18 cellular contexts compared by ENCODE assay signal in the genomic region with DNA sequence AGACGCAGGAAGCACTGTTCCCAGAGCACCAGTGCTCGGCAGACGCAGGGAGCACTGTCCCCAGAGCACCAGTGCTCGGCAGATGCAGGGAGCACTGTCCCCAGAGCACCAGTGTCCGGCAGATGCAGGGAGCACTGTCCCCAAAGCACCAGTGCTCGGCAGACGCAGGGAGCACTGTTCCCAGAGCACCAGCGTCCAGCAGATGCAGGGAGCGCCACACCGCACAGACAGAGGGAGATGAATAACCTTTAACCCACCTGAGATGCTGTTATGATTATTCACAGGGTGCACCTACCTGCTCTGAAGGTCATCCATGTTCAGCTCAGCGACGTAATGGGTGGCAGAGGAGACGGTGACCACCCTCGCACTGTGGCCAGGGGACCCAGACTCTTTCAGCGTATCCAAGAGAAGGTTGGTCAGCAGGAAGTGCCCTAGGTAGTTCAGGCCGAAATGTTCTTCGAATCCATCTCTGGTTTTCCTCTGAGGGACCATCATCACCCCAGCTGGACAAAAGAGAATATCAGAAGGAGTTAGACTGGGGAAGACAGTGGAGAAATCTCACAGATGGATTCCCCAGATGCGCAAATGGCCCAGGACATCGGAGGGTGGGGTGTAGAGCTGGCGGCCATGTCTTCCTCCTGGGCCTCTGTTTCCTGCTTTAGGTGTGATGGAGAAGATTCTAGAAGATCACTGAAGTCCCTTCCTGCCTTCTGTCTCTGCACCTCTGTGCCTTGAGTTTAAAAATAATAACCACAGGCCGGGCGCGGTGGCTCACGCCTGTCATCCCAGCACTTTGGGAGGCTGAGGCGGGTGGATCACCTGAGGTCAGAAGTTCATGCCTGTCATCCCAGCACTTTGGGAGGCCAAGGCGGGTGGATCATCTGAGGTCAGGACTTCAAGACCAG.
DNase-seq lines count a peak whose midpoint lies in the region; ATAC-seq, FAIRE-seq and TF ChIP-seq lines count a peak whose summit lies in the region.
"Had no signal": no experiment of that assay in that cellular context is flagged by ENCODE, and none has a peak within 500 bp of the region (broad histone marks: within the 10 kb centered on the region; RNA-seq: fewer than 3 reads in every experiment).

No MANE protein-coding gene starts in this region.

- no peaks in the 10 kb centered on the region for H3K9me3 Mint-ChIP-seq in activated naive CD8-positive, alpha-beta T cell treated with anti-CD3 and anti-CD28 coated beads, Interleukin-2, amount 10 ng/mL, durations not matched to agents 7 days and 5 days
- peaks cover 7% of the 10 kb centered on the region for H3K9me3 Mint-ChIP-seq in activated naive CD8-positive, alpha-beta T cell treated with anti-CD3 and anti-CD28 coated beads, Interleukin-2, amount 50 U/mL, for 24 hours
- H3K9me3 Mint-ChIP-seq in H9 = no peaks in the 10 kb centered on the region

- H2BK15ac ChIP-seq in H9 (ENCODE audit: low read depth, low read length) (no peak overlapping the region), H1 (ENCODE audit: low read length) (no peak overlapping the region)

- H3K27ac ChIP-seq in H9 (ENCODE audit: insufficient read length, low read depth, low read length) = no peak overlapping the region
- H3K27ac ChIP-seq in H1 (ENCODE audit: low read depth, low read length) = no peak overlapping the region
- no peak overlapping the region for H3K27ac ChIP-seq in spleen

- H3K27me3 ChIP-seq in H9 (ENCODE audit: insufficient read depth, low read length) (no peaks in the 10 kb centered on the region), H1 (replicated peaks in 1 of 4; ENCODE audit: control insufficient read depth in 3 of 4, extremely low read depth in 1 of 4, insufficient read depth in 3 of 4, low read length in 3 of 4) (no peaks in the 10 kb centered on the region), spleen (replicated peaks in 1 of 7) (no peaks in the 10 kb centered on the region)

- H3K9ac ChIP-seq in H9 (ENCODE audit: extremely low read depth, insufficient read length, low read length) (no peak overlapping the region), H1 (replicated peaks in 1 of 4; ENCODE audit: extremely low read depth in 1 of 4, low read depth in 3 of 4, low read length in 3 of 4) (no peak overlapping the region)

- POLR2A ChIA-PET in activated naive CD8-positive, alpha-beta T cell treated with anti-CD3 and anti-CD28 coated beads, Interleukin-2, amount 10 ng/mL, durations not matched to agents 7 days and 5 days (lab: Charles Lee) = no interaction called here
- POLR2A ChIA-PET in H1 (lab: Charles Lee; ENCODE audit: partially characterized antibody) = no interaction called here

- H3K79me1 ChIP-seq in H9 (ENCODE audit: insufficient read depth, low read depth, low read length, poor library complexity, severe bottlenecking) (no peaks in the 10 kb centered on the region), H1 (ENCODE audit: low read depth, low read length) (0 out of 2 replicates have a peak, but pooled peaks cover 5% of the 10 kb centered on the region)

- H3K23ac ChIP-seq in H9 (ENCODE audit: insufficient read length, low read depth, low read length) (no peak overlapping the region), H1 (ENCODE audit: insufficient read length) (no peak overlapping the region)

- WGBS in H9 (ENCODE audit: extremely low coverage, insufficient read length, low lambda C conversion rate) = no CpG with 5 or more reads among the region's 26 CpGs
- 89% methylated on average over 26 of the region's 26 CpGs; no CpG with 5 or more reads in 1 of the 2 experiments for WGBS in H1 (ENCODE audit: extremely low coverage in 1 of 2, insufficient coverage in 1 of 2, insufficient read length in 1 of 2, insufficient replicate concordance in 2 of 2, low coverage in 1 of 2, low lambda C conversion rate in 2 of 2, missing lambda C conversion rate in 1 of 2), 2 experiments
- WGBS in spleen, 5 donors = 93 to 98% (median 95%) methylated on average over 20 to 26 of the region's 26 CpGs

- H3K23me2 ChIP-seq in H9 (ENCODE audit: insufficient read length, low read depth, low read length, poor library complexity, severe bottlenecking) = no peaks in the 10 kb centered on the region
- no peaks in the 10 kb centered on the region for H3K23me2 ChIP-seq in H1 (ENCODE audit: low read depth, low read length)

- H2BK120ac ChIP-seq in H9 (ENCODE audit: low read depth, low read length, poor library complexity, severe bottlenecking) (no peak overlapping the region), H1 (replicated peaks; ENCODE audit: low read depth, low read length) (no peak overlapping the region)

- H4K8ac ChIP-seq in H9 (replicated peaks; ENCODE audit: insufficient read length, low read depth, low read length) (no peak overlapping the region), H1 (ENCODE audit: extremely low read depth, insufficient read depth, low read length) (no peak overlapping the region; the same call in 1 of the 2 replicates)

- H3K27ac Mint-ChIP-seq in activated naive CD8-positive, alpha-beta T cell treated with anti-CD3 and anti-CD28 coated beads, Interleukin-2, amount 10 ng/mL, durations not matched to agents 7 days and 5 days = no peak overlapping the region
- no peak overlapping the region for H3K27ac Mint-ChIP-seq in activated naive CD8-positive, alpha-beta T cell treated with anti-CD3 and anti-CD28 coated beads, Interleukin-2, amount 50 U/mL, for 24 hours
- H3K27ac Mint-ChIP-seq in H9 = peak overlapping the region in 2 of 3 experiments; percentile 44 to 72; a peak in 3 of 7 replicates

- no peak for TF ChIP-seq CTCF in H9 (conservative IDR thresholded peaks at IDR 0.05)
- TF ChIP-seq CTCF in H1 (IDR thresholded peaks at IDR 0.05; ENCODE audit: control extremely low read depth in 1 of 3, insufficient read depth in 1 of 3, low read depth in 1 of 3, low read length in 3 of 3) = no peak
- no peak for TF ChIP-seq CTCF in spleen (IDR thresholded peaks at IDR 0.05 in 8 of 11, conservative IDR thresholded peaks at IDR 0.05 in 3 of 11)
- no peak for TF ChIP-seq CTCF in omental fat pad (IDR thresholded peaks at IDR 0.05)

- no peak overlapping the region for H3K56ac ChIP-seq in H9 (ENCODE audit: insufficient read length, low read depth, low read length)
- H3K56ac ChIP-seq in H1 (replicated peaks; ENCODE audit: insufficient read length, low read depth, low read length) = no peak overlapping the region

- no peak overlapping the region for H3K4me3 Mint-ChIP-seq in activated naive CD8-positive, alpha-beta T cell treated with anti-CD3 and anti-CD28 coated beads, Interleukin-2, amount 10 ng/mL, durations not matched to agents 7 days and 5 days
- H3K4me3 Mint-ChIP-seq in activated naive CD8-positive, alpha-beta T cell treated with anti-CD3 and anti-CD28 coated beads, Interleukin-2, amount 50 U/mL, for 24 hours = no peak overlapping the region
- no peak overlapping the region for H3K4me3 Mint-ChIP-seq in H9

- no peak for TF ChIP-seq EP300 in H1 (IDR thresholded peaks at IDR 0.05; ENCODE audit: borderline replicate concordance in 1 of 2, low read depth in 2 of 2, low read length in 2 of 2)

- no peak overlapping the region for H3T11ph ChIP-seq in H9 (ENCODE audit: low read length)

- peak; percentile 29 for ATAC-seq in activated naive CD8-positive, alpha-beta T cell treated with anti-CD3 and anti-CD28 coated beads, Interleukin-2, amount 10 ng/mL, durations not matched to agents 7 days and 5 days (ENCODE audit: low read depth)
- ATAC-seq in activated naive CD8-positive, alpha-beta T cell treated with anti-CD3 and anti-CD28 coated beads, Interleukin-2, amount 50 U/mL, for 24 hours = no peak
- no peak for ATAC-seq in omental fat pad (ENCODE audit: low FRiP score)
- ATAC-seq: HCT116 had no signal

- H3K14ac ChIP-seq in H9 (ENCODE audit: insufficient read depth, low read length) = no peak overlapping the region
- no peak overlapping the region for H3K14ac ChIP-seq in H1 (ENCODE audit: insufficient read length)

- H4K91ac ChIP-seq in H9 (ENCODE audit: insufficient read length, low read depth, low read length) (no peak overlapping the region), H1 (replicated peaks; ENCODE audit: insufficient read length, low read length) (no peak overlapping the region)

- peaks cover 8% of the 10 kb centered on the region for H3K36me3 Mint-ChIP-seq in activated naive CD8-positive, alpha-beta T cell treated with anti-CD3 and anti-CD28 coated beads, Interleukin-2, amount 10 ng/mL, durations not matched to agents 7 days and 5 days
- H3K36me3 Mint-ChIP-seq in activated naive CD8-positive, alpha-beta T cell treated with anti-CD3 and anti-CD28 coated beads, Interleukin-2, amount 50 U/mL, for 24 hours (ENCODE audit: low read depth) = peaks cover 20% of the 10 kb centered on the region
- H3K36me3 Mint-ChIP-seq in H9 (ENCODE audit: insufficient read depth in 1 of 3, low read depth in 3 of 3) = peaks cover 25 to 43% (median 29%) of the 10 kb centered on the region in 3 experiments

- H3K4ac ChIP-seq in H9 (ENCODE audit: low read depth, low read length) (no peak overlapping the region), H1 (replicated peaks; ENCODE audit: insufficient read length, low read depth, low read length) (no peak overlapping the region)

- H3K9me3 ChIP-seq in H9 (ENCODE audit: control insufficient read depth, low read depth, low read length) (no peaks in the 10 kb centered on the region), H1 (ENCODE audit: insufficient read depth in 2 of 2, low read depth in 1 of 2, low read length in 1 of 2) (no peaks in the 10 kb centered on the region), spleen (no peaks in the 10 kb centered on the region)

- H2AK5ac ChIP-seq in H9 (ENCODE audit: insufficient read length, low read length) (no peak overlapping the region), H1 (ENCODE audit: low read depth, low read length) (no peak overlapping the region)

- intact Hi-C loops in spleen (cut with DNase I; ENCODE audit: low total_unique reads) = no loop called here

- H3K4me3 ChIP-seq in H1 (ENCODE audit: extremely low read depth in 1 of 4, insufficient read depth in 2 of 4, low read depth in 3 of 4, low read length in 4 of 4) (no peak overlapping the region), spleen (no peak overlapping the region)

- 0 out of 4 replicates have a peak, but pooled peaks of 1 of the 2 experiments have one; percentile 2 for TF ChIP-seq RAD21 in H1 (IDR thresholded peaks at IDR 0.05 in 1 of 2, conservative IDR thresholded peaks at IDR 0.05 in 1 of 2; ENCODE audit: low read depth in 2 of 2, low read length in 2 of 2)

- H2BK12ac ChIP-seq in H9 (ENCODE audit: insufficient read length, low read depth, low read length) = no peak overlapping the region
- no peak overlapping the region for H2BK12ac ChIP-seq in H1 (ENCODE audit: low read depth, low read length)

- no peak overlapping the region for H2BK20ac ChIP-seq in H9 (ENCODE audit: low read depth, low read length, poor library complexity, severe bottlenecking)
- no peak overlapping the region for H2BK20ac ChIP-seq in H1 (ENCODE audit: low read length)

- TF ChIP-seq POLR2A in H1 (IDR thresholded peaks at IDR 0.05; ENCODE audit: control extremely low read depth in 1 of 2, low read depth in 2 of 2, low read length in 2 of 2) (no peak), spleen (IDR thresholded peaks at IDR 0.05) (no peak)

- no peak for FAIRE-seq in H1 (lab: Jason Lieb, UNC)
- FAIRE-seq: RCC 7860 had no signal

- no peak overlapping the region for H4K5ac ChIP-seq in H9 (ENCODE audit: insufficient read length, low read depth, low read length)
- H4K5ac ChIP-seq in H1 (ENCODE audit: insufficient read length, low read depth, low read length) = no peak overlapping the region

- H4K20me1 ChIP-seq in H9 (ENCODE audit: control insufficient read depth, insufficient read depth, insufficient read length) (no peaks in the 10 kb centered on the region), H1 (replicated peaks in 1 of 2; ENCODE audit: control insufficient read depth in 1 of 2, insufficient read depth in 2 of 2, low read length in 2 of 2) (peaks cover 2 to 6% of the 10 kb centered on the region in 2 experiments)

- H3K79me2 ChIP-seq in H9 (ENCODE audit: insufficient read depth, low read length) (no peaks in the 10 kb centered on the region), H1 (ENCODE audit: control insufficient read depth in 1 of 2, insufficient read depth in 2 of 2, low read length in 2 of 2) (no peaks in the 10 kb centered on the region)

- H3K4me1 Mint-ChIP-seq in activated naive CD8-positive, alpha-beta T cell treated with anti-CD3 and anti-CD28 coated beads, Interleukin-2, amount 10 ng/mL, durations not matched to agents 7 days and 5 days = no peaks in the 10 kb centered on the region
- H3K4me1 Mint-ChIP-seq in activated naive CD8-positive, alpha-beta T cell treated with anti-CD3 and anti-CD28 coated beads, Interleukin-2, amount 50 U/mL, for 24 hours = no peaks in the 10 kb centered on the region
- H3K4me1 Mint-ChIP-seq in H9 = peaks cover 12 to 17% of the 10 kb centered on the region in 2 experiments

- no peak for DNase-seq in activated naive CD8-positive, alpha-beta T cell treated with anti-CD3 and anti-CD28 coated beads, Interleukin-2, amount 10 ng/mL, durations not matched to agents 7 days and 5 days
- DNase-seq in activated naive CD8-positive, alpha-beta T cell treated with anti-CD3 and anti-CD28 coated beads, Interleukin-2, amount 50 U/mL, for 24 hours = no peak
- no peak for DNase-seq in H9
- no peak for DNase-seq in H1 (ENCODE audit: low read depth in 1 of 2, low spot score in 2 of 2)
- DNase-seq in spleen = peak; percentile 65
- DNase-seq in NCI-H2196 (lab: John Stamatoyannopoulos, UW; ENCODE audit: unreplicated experiment) = no peak
- DNase-seq in omental fat pad (ENCODE audit: low spot score) = no peak
- DNase-seq in NK-92 treated with Interleukin-12 subunit alpha and Interleukin-12 subunit beta, amount 100 ng/mL, for 24 hours (lab: John Stamatoyannopoulos, UW) = no peak
- DNase-seq: AML-193, GF-D8, Kasumi-1, NCI-H1105 treated with DMSO at 0.1 percent for 48 hours, NCI-H187, NCI-H446 treated with DMSO at 0.1 percent for 48 hours, SHP77 had no signal

- H2BK5ac ChIP-seq in H9 (ENCODE audit: insufficient read length, low read length) (no peak overlapping the region), H1 (ENCODE audit: low read depth, low read length) (no peak overlapping the region)

- no peaks in the 10 kb centered on the region for H3K27me3 Mint-ChIP-seq in activated naive CD8-positive, alpha-beta T cell treated with anti-CD3 and anti-CD28 coated beads, Interleukin-2, amount 10 ng/mL, durations not matched to agents 7 days and 5 days
- H3K27me3 Mint-ChIP-seq in activated naive CD8-positive, alpha-beta T cell treated with anti-CD3 and anti-CD28 coated beads, Interleukin-2, amount 50 U/mL, for 24 hours = no peaks in the 10 kb centered on the region
- no peaks in the 10 kb centered on the region for H3K27me3 Mint-ChIP-seq in H9 (ENCODE audit: low read depth)
- H3K27me3 Mint-ChIP-seq: CD4-positive, CD25-positive, alpha-beta regulatory T cell had no signal

- H3K36me3 ChIP-seq in H1 (ENCODE audit: control insufficient read depth in 2 of 4, insufficient read depth in 4 of 4, low read length in 3 of 4) = peaks cover 0 to 9% (median 3%) of the 10 kb centered on the region in 4 experiments; a peak in 4 of 8 replicates
- peaks cover 0 to 63% (median 12%) of the 10 kb centered on the region in 6 donors for H3K36me3 ChIP-seq in spleen

- H3K4me1 ChIP-seq in H9 (ENCODE audit: insufficient read depth, low read length) (peaks cover 3% of the 10 kb centered on the region; the same call in 1 of the 2 replicates), H1 (replicated peaks in 1 of 4; ENCODE audit: control insufficient read depth in 3 of 4, insufficient read depth in 4 of 4, low read length in 3 of 4) (peaks cover 0 to 14% (median 8%) of the 10 kb centered on the region in 4 experiments; a peak in 5 of 7 replicates), spleen (no peaks in the 10 kb centered on the region)

- H3K18ac ChIP-seq in H9 (ENCODE audit: insufficient read length, low read depth, low read length) = no peak overlapping the region
- no peak overlapping the region for H3K18ac ChIP-seq in H1 (ENCODE audit: extremely low read depth, low read length)

- H3K4me2 ChIP-seq in H9 (ENCODE audit: insufficient read depth, insufficient read length, low read length) (no peak overlapping the region), H1 (ENCODE audit: insufficient read depth in 1 of 2, low read depth in 2 of 2, low read length in 2 of 2) (no peak overlapping the region)

- no peak overlapping the region for H2AFZ ChIP-seq in H9 (ENCODE audit: low read length)
- H2AFZ ChIP-seq in H1 (ENCODE audit: low read length) = no peak overlapping the region

- CTCF ChIA-PET in H1 (lab: Charles Lee; ENCODE audit: partially characterized antibody) = no interaction called here

Comparison
In these comparisons a context has a peak if more than half of its experiments do, and no peak if none do; other contexts are left out.
1. H3K27ac Mint-ChIP-seq: peak in H9 (2 of 3); none in activated naive CD8-positive, alpha-beta T cell treated with anti-CD3 and anti-CD28 coated beads, Interleukin-2, amount 10 ng/mL, durations not matched to agents 7 days and 5 days (single experiment) and activated naive CD8-positive, alpha-beta T cell treated with anti-CD3 and anti-CD28 coated beads, Interleukin-2, amount 50 U/mL, for 24 hours (single experiment).